In genomic region chr14:74018029-74018703, GRCh38 we compare ENCODE assay signal across 8 cellular contexts. TPM values are rescaled to one million over a fixed set of nuclear protein-coding genes. Genes with fewer than 3 reads are reported as not detected.
A peak's percentile ranks its signal among the peaks of the same experiment; 100 is the strongest.
DNase-seq lines count a peak whose midpoint lies in the region; ATAC-seq and TF ChIP-seq lines count a peak whose summit lies in the region.

No MANE protein-coding gene starts in this region.

- no peaks in the 10 kb centered on the region for H3K9me3 Mint-ChIP-seq in endodermal cell

- no peaks in the 10 kb centered on the region for H3K9me3 ChIP-seq in DND-41 (ENCODE audit: insufficient read depth, low read length, severe bottlenecking)
- no peaks in the 10 kb centered on the region for H3K9me3 ChIP-seq in HAP-1
- no peaks in the 10 kb centered on the region for H3K9me3 ChIP-seq in SK-N-MC (ENCODE audit: low read depth, low read length)
- no peaks in the 10 kb centered on the region for H3K9me3 ChIP-seq in endodermal cell (ENCODE audit: control insufficient read depth, low read length)
- H3K9me3 ChIP-seq in muscle layer of duodenum (ENCODE audit: control insufficient read depth in 1 of 2, low read length in 2 of 2) = no peaks in the 10 kb centered on the region

- H3K27me3 ChIP-seq in DND-41 (ENCODE audit: insufficient read depth, low read length, poor library complexity) = no peaks in the 10 kb centered on the region
- no peaks in the 10 kb centered on the region for H3K27me3 ChIP-seq in HAP-1 (ENCODE audit: low read depth)
- no peaks in the 10 kb centered on the region for H3K27me3 ChIP-seq in endodermal cell (ENCODE audit: control insufficient read depth, insufficient read depth, low read length, poor library complexity, severe bottlenecking)
- no peaks in the 10 kb centered on the region for H3K27me3 ChIP-seq in muscle layer of duodenum (ENCODE audit: low read depth, low read length)

- 29 to 35% methylated on average over 15 to 16 of the region's 18 CpGs for WGBS in endodermal cell (ENCODE audit: insufficient coverage in 1 of 2, insufficient read length in 1 of 2), 2 experiments

- peak; percentile 32 for ATAC-seq in DND-41 (ENCODE audit: insufficient read depth, low read depth)
- ATAC-seq in GM21529 (IDR thresholded peaks at IDR 0.05; ENCODE audit: unreplicated experiment) = no peak
- ATAC-seq in GM18870 (IDR thresholded peaks at IDR 0.05; ENCODE audit: unreplicated experiment) = no peak

- H3K36me3 Mint-ChIP-seq in endodermal cell (ENCODE audit: low read depth) = peaks cover 5% of the 10 kb centered on the region

- H3K4me1 ChIP-seq in DND-41 (ENCODE audit: insufficient read depth, low read length) = peaks cover 20% of the 10 kb centered on the region
- H3K4me1 ChIP-seq in HAP-1 = peaks cover 6% of the 10 kb centered on the region; the same call in 1 of the 2 replicates
- H3K4me1 ChIP-seq in endodermal cell (ENCODE audit: control insufficient read depth, insufficient read depth, low read length) = no peaks in the 10 kb centered on the region
- H3K4me1 ChIP-seq in muscle layer of duodenum (ENCODE audit: control insufficient read depth in 1 of 2, insufficient read depth in 2 of 2, low read length in 2 of 2) = peaks cover 0 to 11% of the 10 kb centered on the region in 2 donors

- H3K27me3 Mint-ChIP-seq in endodermal cell (ENCODE audit: insufficient read depth) = no peaks in the 10 kb centered on the region

- H3K27ac ChIP-seq in DND-41 (ENCODE audit: low read length) = peak overlapping the region; percentile 88
- H3K27ac ChIP-seq in SK-N-MC = no peak overlapping the region
- no peak overlapping the region for H3K27ac ChIP-seq in endodermal cell (ENCODE audit: low read depth, low read length)
- H3K27ac ChIP-seq in muscle layer of duodenum (ENCODE audit: low read length) = peak overlapping the region; percentile 93

- H3K36me3 ChIP-seq in DND-41 (ENCODE audit: insufficient read depth, low read length) (peaks cover 6% of the 10 kb centered on the region), HAP-1 (replicated peaks) (peaks cover 15% of the 10 kb centered on the region), SK-N-MC (ENCODE audit: insufficient read depth, low read length) (no peaks in the 10 kb centered on the region), endodermal cell (ENCODE audit: control insufficient read depth, insufficient read depth, low read length) (peaks cover 7% of the 10 kb centered on the region), muscle layer of duodenum (ENCODE audit: control insufficient read depth in 1 of 2, insufficient read depth in 2 of 2, low read length in 2 of 2) (peaks cover 0 to 15% of the 10 kb centered on the region in 2 donors)

- H3K4me2 ChIP-seq in DND-41 (ENCODE audit: insufficient read depth, low read length) = peak overlapping the region; percentile 96

- H3K4me3 ChIP-seq in DND-41 (ENCODE audit: low read depth in 1 of 2, low read length in 2 of 2) (peak overlapping the region; percentile 93 to 99), HAP-1 (peak overlapping the region; percentile 97), SK-N-MC (peak overlapping the region; percentile 81), endodermal cell (ENCODE audit: low read length) (peak overlapping the region; percentile 83), muscle layer of duodenum (ENCODE audit: low read depth in 1 of 2, low read length in 2 of 2) (peak overlapping the region; percentile 69 to 83)

- H3K79me2 ChIP-seq in DND-41 (ENCODE audit: insufficient read depth, low read length) = peaks cover 7% of the 10 kb centered on the region

- H2AFZ ChIP-seq in DND-41 (ENCODE audit: low read depth, low read length) = peak overlapping the region; percentile 100

- H3K4me1 Mint-ChIP-seq in endodermal cell = peaks cover 3% of the 10 kb centered on the region

- in situ Hi-C loops in HAP-1 (cut with MboI; ENCODE audit: low sequenced_read_pairs) = no loop called here

- peak overlapping the region; percentile 94 for H3K9ac ChIP-seq in DND-41 (ENCODE audit: low read depth, low read length)
- peak overlapping the region; percentile 77 for H3K9ac ChIP-seq in SK-N-MC (ENCODE audit: insufficient read length)
- H3K9ac ChIP-seq in endodermal cell (ENCODE audit: extremely low read depth, low read length, poor library complexity, severe bottlenecking) = peak overlapping the region; percentile 59

- H3K27ac Mint-ChIP-seq in endodermal cell = peak overlapping the region; percentile 96

- no peaks in the 10 kb centered on the region for H4K20me1 ChIP-seq in DND-41 (ENCODE audit: insufficient read depth, low read length)

- DNase-seq in DND-41 = peak; percentile 9
- DNase-seq in HAP-1 (ENCODE audit: low spot score in 2 of 2) = peak in 1 of 2 experiments; percentile 40
- DNase-seq in SK-N-MC (ENCODE audit: low read depth, low spot score) = peak; percentile 1
- no peak for DNase-seq in endodermal cell
- no peak for DNase-seq in stimulated activated CD4-positive, alpha-beta T cell treated with anti-CD3 and anti-CD28 coated beads, Interleukin-1b, Interleukin-23, amount 100 ng/mL, for 48 hours

- peak overlapping the region; percentile 91 for H3K4me3 Mint-ChIP-seq in endodermal cell

- TF ChIP-seq CTCF in DND-41 (IDR thresholded peaks at IDR 0.05; ENCODE audit: borderline replicate concordance, extremely low read depth, low read length, poor library complexity, severe bottlenecking) (no peak), endodermal cell (conservative IDR thresholded peaks at IDR 0.05) (no peak)

RNA-seq across cellular contexts. Expression of gene ENTPD5, which starts 0.9 kb away (rescaled TPM):
- 10 to 100 TPM; 15.6 to 16.5 TPM for total RNA-seq in endodermal cell
- polyA plus RNA-seq in endodermal cell (2013, experiment 1 of 2) = 10.0 TPM
- polyA plus RNA-seq in endodermal cell (2013, experiment 2 of 2) = 9.2 TPM

RNA-seq across cellular contexts. Expression of gene BBOF1, which starts 1.0 kb away (rescaled TPM):
- 1 to 10 TPM; 2.6 to 2.9 TPM for total RNA-seq in endodermal cell
- 3.4 TPM for polyA plus RNA-seq in endodermal cell (2013, experiment 1 of 2)
- polyA plus RNA-seq in endodermal cell (2013, experiment 2 of 2) = 2.8 TPM

Comparison
In these comparisons a context has a peak if more than half of its experiments do, and no peak if none do; other contexts are left out.
1. DNase-seq: peak in DND-41 (single experiment) and SK-N-MC (single experiment); none in endodermal cell (single experiment) and stimulated activated CD4-positive, alpha-beta T cell treated with anti-CD3 and anti-CD28 coated beads, Interleukin-1b, Interleukin-23, amount 100 ng/mL, for 48 hours (single experiment).
2. H3K27ac ChIP-seq: peak in DND-41 (single experiment) and muscle layer of duodenum (single experiment); none in SK-N-MC (single experiment) and endodermal cell (single experiment).
3. Peak in every context shown above with its lines, with median percentiles within 50 percentile points of each other: H3K4me3 ChIP-seq and H3K9ac ChIP-seq.